In the genomic region with DNA sequence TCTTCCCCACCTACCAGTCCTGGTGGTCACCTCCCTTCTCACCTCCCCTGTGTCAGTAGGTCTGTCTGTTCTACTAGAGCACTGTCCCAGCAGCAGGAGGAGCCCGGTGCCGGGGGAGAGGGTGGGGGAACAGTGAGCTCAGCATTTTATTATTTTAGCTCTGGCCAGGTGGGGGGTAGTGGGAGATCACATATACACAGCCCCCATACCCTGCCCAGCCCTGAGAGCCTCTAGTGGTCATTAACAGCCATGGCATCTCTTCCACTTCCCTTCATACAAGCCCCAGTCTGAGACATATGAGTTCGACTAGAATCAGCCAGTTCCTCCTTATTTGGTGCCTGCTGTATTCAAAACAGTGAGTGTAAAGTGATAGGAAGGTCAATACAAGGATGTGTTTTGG, we compare ENCODE assay signal across 8 cellular contexts. TPM values are rescaled to one million over a fixed set of nuclear protein-coding genes. Genes with fewer than 3 reads are reported as not detected.
DNase-seq lines count a peak whose midpoint lies in the region; ATAC-seq, FAIRE-seq and TF ChIP-seq lines count a peak whose summit lies in the region.

A gene (minus strand): TSS at position 72 of the 400 bp plus-strand sequence. CDS start 1,106 bp downstream, outside the sequence.

- H4K91ac ChIP-seq in mesenchymal stem cell (ENCODE audit: low read length), result no peak within 1 kb of the TSS

- SMC1A ChIA-PET in GM12878 (lab: Charles Lee; ENCODE audit: uncharacterized antibody, unreplicated experiment), result interaction anchor here (0.7 to 1.0 kb wide), 2 partner anchors 76 to 580 kb away, joined by 3 to 5 read pairs; no protein-coding TSS in a partner anchor

- TF ChIP-seq POLR2A in GM12878 (IDR thresholded peaks at IDR 0.05; ENCODE audit: low read depth, low read length) (no peak), vagina (IDR thresholded peaks at IDR 0.05) (no peak)

- H3K9me3 ChIP-seq in CD4-positive, alpha-beta T cell (ENCODE audit: control insufficient read depth, low read length), result no peaks in the 10 kb centered on the region
- H3K9me3 ChIP-seq in Karpas-422 (ENCODE audit: low read length), result no peaks in the 10 kb centered on the region
- no peaks in the 10 kb centered on the region for H3K9me3 ChIP-seq in GM12878 (replicated peaks; ENCODE audit: control insufficient read depth, insufficient read depth, low read length)
- H3K9me3 ChIP-seq in mesenchymal stem cell (ENCODE audit: control insufficient read depth, low read length), result no peaks in the 10 kb centered on the region
- H3K9me3 ChIP-seq in vagina, result no peaks in the 10 kb centered on the region

- no peaks in the 10 kb centered on the region for H3K9me3 Mint-ChIP-seq in CD4-positive, alpha-beta T cell

- H3K9ac ChIP-seq in Karpas-422 (ENCODE audit: low read length) (no peak within 1 kb of the TSS), GM12878 (ENCODE audit: control insufficient read depth, insufficient read depth, low read length) (no peak within 1 kb of the TSS), mesenchymal stem cell (ENCODE audit: low read length) (peak within 1 kb of the TSS; percentile 12)

- peaks cover 14% of the 10 kb centered on the region; the same call in 1 of the 2 replicates for H3K36me3 ChIP-seq in Karpas-422 (ENCODE audit: insufficient read depth, low read length)
- H3K36me3 ChIP-seq in GM12878 (ENCODE audit: control insufficient read depth in 2 of 2, insufficient read depth in 2 of 2, low read length in 1 of 2), result peaks cover 13 to 16% of the 10 kb centered on the region in 2 experiments; a peak in 3 of 4 replicates
- H3K36me3 ChIP-seq in mesenchymal stem cell (ENCODE audit: control insufficient read depth in 1 of 2, insufficient read depth in 2 of 2, low read depth in 1 of 2, low read length in 2 of 2), result peaks cover 60 to 76% of the 10 kb centered on the region in 2 experiments
- H3K36me3 ChIP-seq in vagina, result peaks cover 0 to 61% of the 10 kb centered on the region in 2 donors

- no peak within 1 kb of the TSS for H3K4me3 Mint-ChIP-seq in CD4-positive, alpha-beta T cell

- TF ChIP-seq CTCF in CD4-positive, alpha-beta T cell (IDR thresholded peaks at IDR 0.05), result peak; percentile 57
- TF ChIP-seq CTCF in GM12878 (IDR thresholded peaks at IDR 0.05 in 2 of 3, conservative IDR thresholded peaks at IDR 0.05 in 1 of 3; ENCODE audit: control insufficient read depth in 2 of 3, extremely low read depth in 1 of 3, insufficient read depth in 1 of 3, low read depth in 3 of 3, low read length in 3 of 3) (peak; percentile 35 to 58 (median 50)), vagina (IDR thresholded peaks at IDR 0.05) (no peak)

- POLR2A ChIA-PET in CD4-positive, alpha-beta T cell (lab: Charles Lee), result interaction anchor here (0.9 to 1.2 kb wide), 2 partner anchors 10 to 18 kb away, joined by 3 to 4 read pairs; a partner anchor contains a TSS
- POLR2A ChIA-PET in GM12878 (lab: Charles Lee), result interaction anchor here (0.5 kb wide), 1 partner anchor 166 kb away, joined by 3 read pairs; no protein-coding TSS in a partner anchor

- H2BK120ac ChIP-seq in mesenchymal stem cell (ENCODE audit: low read depth, low read length), result no peak within 1 kb of the TSS

- ATAC-seq in CD4-positive, alpha-beta T cell (ENCODE audit: poor library complexity), result peak; percentile 78
- ATAC-seq in GM12878 (peak; percentile 89), HG03571 (IDR thresholded peaks at IDR 0.05; ENCODE audit: unreplicated experiment) (no peak)

- WGBS in GM12878 (ENCODE audit: insufficient coverage, insufficient replicate concordance, low lambda C conversion rate, missing lambda C conversion rate), result 67% methylated on average over 3 of the region's 3 CpGs
- 75% methylated on average over 1 of the region's 3 CpGs for WGBS in mesenchymal stem cell

- no peaks in the 10 kb centered on the region for H3K4me1 Mint-ChIP-seq in CD4-positive, alpha-beta T cell (ENCODE audit: low read depth)

- H2BK12ac ChIP-seq in mesenchymal stem cell (ENCODE audit: low read length in 2 of 2), result no peak within 1 kb of the TSS

- no peaks in the 10 kb centered on the region for H3K9me2 ChIP-seq in Karpas-422 (replicated peaks; ENCODE audit: insufficient read depth, low read length)

- no peaks in the 10 kb centered on the region for H3K79me2 ChIP-seq in Karpas-422 (ENCODE audit: low read length)
- H3K79me2 ChIP-seq in GM12878 (ENCODE audit: control insufficient read depth, insufficient read depth, low read length), result no peaks in the 10 kb centered on the region

- H4K20me1 ChIP-seq in Karpas-422 (ENCODE audit: insufficient read depth, low read depth, low read length) (no peaks in the 10 kb centered on the region), GM12878 (ENCODE audit: control insufficient read depth, insufficient read depth) (no peaks in the 10 kb centered on the region; the same call in 1 of the 2 replicates)

- H3K27ac ChIP-seq in CD4-positive, alpha-beta T cell (ENCODE audit: low read depth, low read length), result no peak within 1 kb of the TSS
- H3K27ac ChIP-seq in Karpas-422 (ENCODE audit: low read length) (no peak within 1 kb of the TSS), GM12878 (ENCODE audit: control insufficient read depth, insufficient read depth) (no peak within 1 kb of the TSS), mesenchymal stem cell (ENCODE audit: low read length, poor library complexity, severe bottlenecking) (no peak within 1 kb of the TSS), vagina (no peak within 1 kb of the TSS)

- no peak within 1 kb of the TSS for H2AK5ac ChIP-seq in mesenchymal stem cell (ENCODE audit: low read length, severe bottlenecking)

- H2AFZ ChIP-seq in Karpas-422 (ENCODE audit: low read length) (no peak within 1 kb of the TSS), GM12878 (ENCODE audit: control insufficient read depth, low read depth, low read length) (no peak within 1 kb of the TSS), mesenchymal stem cell (ENCODE audit: low read depth, low read length) (no peak within 1 kb of the TSS)

- no peak within 1 kb of the TSS for H3K14ac ChIP-seq in mesenchymal stem cell (ENCODE audit: low read length in 2 of 2)

- no peak within 1 kb of the TSS for H3K4me3 ChIP-seq in Karpas-422 (ENCODE audit: low read length)
- H3K4me3 ChIP-seq in GM12878, result no peak within 1 kb of the TSS
- H3K4me3 ChIP-seq in mesenchymal stem cell (ENCODE audit: insufficient read depth in 1 of 2, low read depth in 1 of 2, low read length in 2 of 2), result no peak within 1 kb of the TSS
- no peak within 1 kb of the TSS for H3K4me3 ChIP-seq in vagina

- H4K8ac ChIP-seq in mesenchymal stem cell (ENCODE audit: low read length), result no peak within 1 kb of the TSS

- BruUV-seq in GM12878 (replicated peaks; lab: Mats Ljungman, UMichigan), result no TSS peak

- TF ChIP-seq RAD21 in GM12878 (IDR thresholded peaks at IDR 0.05; ENCODE audit: insufficient read depth, low read depth, low read length), result no peak

- H3K27me3 Mint-ChIP-seq in CD4-positive, alpha-beta T cell, result no peaks in the 10 kb centered on the region

- no peak for FAIRE-seq in GM12878 (lab: Jason Lieb, UNC)

- no peak within 1 kb of the TSS for H3K4ac ChIP-seq in mesenchymal stem cell (ENCODE audit: low read depth in 1 of 2, low read length in 2 of 2)

- no peak for TF ChIP-seq EP300 in GM12878 (IDR thresholded peaks at IDR 0.05; ENCODE audit: borderline replicate concordance in 1 of 2, control insufficient read depth in 1 of 2, low read depth in 2 of 2, low read length in 2 of 2)

- intact Hi-C loops in CD4-positive, alpha-beta T cell (cut with DNase I, micrococcal nuclease), result no loop called here
- intact Hi-C loops in GM12878 (cut with micrococcal nuclease; ENCODE audit: unreplicated experiment) (no loop called here), vagina (cut with DNase I) (no loop called here)

- no peak within 1 kb of the TSS for H2BK5ac ChIP-seq in mesenchymal stem cell (ENCODE audit: low read depth, low read length, poor library complexity, severe bottlenecking)

- no peak within 1 kb of the TSS for H2BK15ac ChIP-seq in mesenchymal stem cell (ENCODE audit: low read depth, poor library complexity, severe bottlenecking)

- peaks cover 6% of the 10 kb centered on the region for H3K79me1 ChIP-seq in mesenchymal stem cell (replicated peaks; ENCODE audit: low read length, poor library complexity, severe bottlenecking)

- DNase-seq in CD4-positive, alpha-beta T cell, result no peak
- DNase-seq in Karpas-422, result peak; percentile 66
- no peak for DNase-seq in GM12878 (ENCODE audit: low read depth, low spot score)
- DNase-seq in mesenchymal stem cell, result peak; percentile 19
- no peak for DNase-seq in activated gamma-delta T cell treated with Interleukin-2 at 50 U/mL for 16 hours
- DNase-seq in vagina (ENCODE audit: extremely low spot score in 2 of 2), result no peak
- DNase-seq in mucosa of gallbladder (ENCODE audit: low spot score), result no peak

- peaks cover 85% of the 10 kb centered on the region for H3K36me3 Mint-ChIP-seq in CD4-positive, alpha-beta T cell (ENCODE audit: low read depth)

- no peak within 1 kb of the TSS for H3K18ac ChIP-seq in mesenchymal stem cell (ENCODE audit: low read depth in 1 of 2, low read length in 2 of 2)

- in situ Hi-C loops in GM12878 (cut with MboI), result no loop called here

- no peaks in the 10 kb centered on the region for H3K27me3 ChIP-seq in CD4-positive, alpha-beta T cell (ENCODE audit: control insufficient read depth, insufficient read depth, low read length)
- H3K27me3 ChIP-seq in Karpas-422 (ENCODE audit: low read length), result no peaks in the 10 kb centered on the region
- no peaks in the 10 kb centered on the region for H3K27me3 ChIP-seq in GM12878 (replicated peaks in 1 of 2; ENCODE audit: control insufficient read depth in 2 of 2, insufficient read depth in 2 of 2, low read length in 1 of 2)
- no peaks in the 10 kb centered on the region for H3K27me3 ChIP-seq in mesenchymal stem cell (ENCODE audit: control insufficient read depth in 1 of 2, insufficient read depth in 1 of 2, low read length in 2 of 2)
- H3K27me3 ChIP-seq in vagina, result no peaks in the 10 kb centered on the region

- no peak within 1 kb of the TSS for H3K23ac ChIP-seq in mesenchymal stem cell (ENCODE audit: low read length in 2 of 2)

- H3K4me1 ChIP-seq in Karpas-422 (ENCODE audit: low read length) (no peaks in the 10 kb centered on the region), GM12878 (ENCODE audit: control insufficient read depth, insufficient read depth, low read length) (no peaks in the 10 kb centered on the region), mesenchymal stem cell (ENCODE audit: control insufficient read depth, insufficient read depth, low read depth, low read length) (no peaks in the 10 kb centered on the region), vagina (no peaks in the 10 kb centered on the region)

- CTCF ChIA-PET in CD4-positive, alpha-beta T cell (lab: Charles Lee), result no interaction called here
- CTCF ChIA-PET in GM12878 (lab: Yijun Ruan, JAX), result interaction anchor here (0.9 to 2.7 kb wide), 5 partner anchors 12 to 105 kb away, joined by 3 to 11 read pairs (median 3); a partner anchor contains a TSS

- peak within 1 kb of the TSS; percentile 12 for H3K27ac Mint-ChIP-seq in CD4-positive, alpha-beta T cell

- RAD21 ChIA-PET in GM12878 (lab: Charles Lee; ENCODE audit: unreplicated experiment), result interaction anchor here (1.0 kb wide), 1 partner anchor 14 kb away, joined by 3 read pairs; a partner anchor contains a TSS

- no peak within 1 kb of the TSS for H3K4me2 ChIP-seq in Karpas-422 (ENCODE audit: low read depth, low read length, poor library complexity, severe bottlenecking)
- H3K4me2 ChIP-seq in GM12878 (ENCODE audit: control insufficient read depth, insufficient read depth), result no peak within 1 kb of the TSS
- no peak within 1 kb of the TSS for H3K4me2 ChIP-seq in mesenchymal stem cell (ENCODE audit: low read length, poor library complexity, severe bottlenecking)

RNA-seq across cellular contexts. Expression of the gene that starts here (rescaled TPM):
- total RNA-seq in CD4-positive, alpha-beta T cell, result 1 to 10 TPM in 1 of 2 experiments, not detected in 1; 1.6 TPM
- total RNA-seq in Karpas-422 (2014; rRNA removed; shearing (Covaris generic); ENCODE audit: low replicate concordance), result 0.52 TPM in 1 of 2 replicates, not detected in the other
- not detected in 2 replicates for total RNA-seq in GM12878 (2013; cell fraction: nucleolus; rRNA removed)
- total RNA-seq in GM12878 (2014; rRNA removed) (0.38 and 0.56 TPM in 2 replicates), GM12878 (2014; rRNA removed; fragmentation: Illumina TruSeq; extraction: Trizol) (not detected in 2 replicates), GM12878 (2021) (1.2 TPM in 1 of 2 replicates, not detected in the other), vagina (2.2 TPM), mucosa of gallbladder (0.78 TPM)
- polyA plus RNA-seq in GM12878 (2011; ENCODE audit: low read depth), result not detected
- polyA plus RNA-seq in GM12878 (2011; rRNA removed) (0.98 and 1.4 TPM in 2 replicates), GM12878 (2014; fragmentation: Illumina TruSeq; extraction: Trizol) (0.38 and 1.1 TPM in 2 replicates), GM12878 (2014; fragmentation: Nextera tagmentation; extraction: Ambion mirVana) (under 1 TPM; 0.45 to 0.51 TPM), GM12878 (2014; rRNA removed) (0.41 and 0.43 TPM in 2 replicates), GM12878 (2016; fragmentation: Nextera tagmentation; extraction: Ambion mirVana) (under 1 TPM; 0.30 to 0.50 TPM)
- polyA plus RNA-seq in GM12878 (2011; cell fraction: cytosol; rRNA removed), result 0.15 and 0.69 TPM in 2 replicates
- 2.1 and 2.4 TPM in 2 replicates for polyA plus RNA-seq in GM12878 (2011; cell fraction: nucleus; rRNA removed)
- polyA plus RNA-seq in GM12878 (2012), result 0.39 and 1.8 TPM in 2 replicates
- polyA minus RNA-seq in GM12878 (2011; rRNA and poly(A)+ RNA removed), result 3.8 TPM in 1 of 2 replicates, not detected in the other
- not detected in 2 replicates for polyA minus RNA-seq in GM12878 (2011; cell fraction: cytosol; rRNA and poly(A)+ RNA removed)
- polyA minus RNA-seq in GM12878 (2011; cell fraction: nucleus; rRNA and poly(A)+ RNA removed), result not detected in 2 replicates
- 0.06 TPM for polyA plus RNA-seq in mesenchymal stem cell (2013, experiment 1 of 2)
- 0.14 TPM for polyA plus RNA-seq in mesenchymal stem cell (2013, experiment 2 of 2)

Comparison
In these comparisons a context has a peak if more than half of its experiments do, and no peak if none do; other contexts are left out.
1. Peak in DNase-seq in Karpas-422; RNA of the gene not detected or under 1 TPM.
2. CTCF ChIP-seq: peak in CD4-positive, alpha-beta T cell (single experiment) and GM12878 (3 of 3); none in vagina (0 of 3).